ENCODE assay signal across 1 cellular context in the genomic region with DNA sequence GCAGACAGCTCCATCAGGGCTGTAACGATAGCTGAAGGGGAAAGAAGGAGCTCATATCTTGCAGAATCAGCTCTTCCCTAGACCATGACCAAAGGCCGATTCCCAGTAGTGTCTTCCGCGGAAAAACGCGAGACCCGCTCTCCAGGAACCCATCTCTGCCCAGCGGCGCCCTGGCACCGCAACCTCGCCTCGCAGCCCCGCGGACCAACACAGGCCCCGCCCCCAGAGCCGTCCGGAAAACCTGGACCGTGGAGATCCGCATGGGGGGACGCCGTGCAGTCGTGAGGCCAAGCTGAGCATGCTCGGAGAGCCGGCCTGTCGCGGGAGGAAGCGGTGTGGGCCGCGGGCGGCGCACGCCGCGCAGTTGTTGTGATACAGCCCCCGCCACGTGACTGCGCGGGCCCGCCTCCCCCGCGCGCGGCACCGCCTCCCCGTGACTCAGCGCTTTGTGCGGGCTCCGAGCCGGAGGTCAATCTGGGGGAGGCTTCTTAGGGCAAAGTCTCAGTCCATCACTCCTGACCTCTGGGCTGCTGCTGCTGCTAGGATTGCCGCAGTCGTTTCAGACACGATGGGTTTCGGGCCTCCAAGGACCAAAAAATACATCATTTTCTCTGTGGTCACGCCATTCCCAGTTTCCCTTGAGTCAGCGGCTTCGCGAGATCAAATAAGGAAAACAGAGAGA.
A peak's percentile ranks its signal among the peaks of the same experiment; 100 is the strongest.
TF ChIP-seq lines count a peak whose summit lies in the region.

No MANE protein-coding gene starts in this region.

TF ChIP-seq in K562, 482 proteins besides CTCF, POLR2A, EP300 and RAD21 (continued from another document and continues in another):
- TF ChIP-seq EWSR1 (IDR thresholded peaks at IDR 0.05; ENCODE audit: borderline replicate concordance, low read depth, partially characterized antibody) (no peak), DACH1 (IDR thresholded peaks at IDR 0.05; ENCODE audit: partially characterized antibody) (no peak), HNRNPL (IDR thresholded peaks at IDR 0.05; ENCODE audit: low read depth, low read length) (peak; percentile 62; the same call in 1 of the 2 replicates), SIN3A (IDR thresholded peaks at IDR 0.05; ENCODE audit: borderline replicate concordance in 2 of 2, control insufficient read depth in 1 of 2, low read depth in 2 of 2, low read length in 2 of 2) (peak; percentile 80 to 87; a peak in 2 of 4 replicates), CREBBP (IDR thresholded peaks at IDR 0.05; ENCODE audit: low read depth, low read length) (no peak), ZNF79 (CRISPR knock-in tag; IDR thresholded peaks at IDR 0.05; ENCODE audit: low read depth) (no peak; the same call in 1 of the 2 replicates), ERF (CRISPR knock-in tag; IDR thresholded peaks at IDR 0.05) (0 out of 2 replicates have a peak, but pooled peaks have one; percentile 13), RHOXF2B (CRISPR knock-in tag; conservative IDR thresholded peaks at IDR 0.05) (no peak), ZNF239 (CRISPR knock-in tag; IDR thresholded peaks at IDR 0.05) (no peak), FOXO4 (CRISPR knock-in tag; IDR thresholded peaks at IDR 0.05) (no peak), SIN3B (IDR thresholded peaks at IDR 0.05; ENCODE audit: low read depth) (0 out of 2 replicates have a peak, but pooled peaks have one; percentile 28), ZBTB5 (IDR thresholded peaks at IDR 0.05) (no peak), CHD1 (IDR thresholded peaks at IDR 0.05; ENCODE audit: low read length) (no peak), ZNF408 (CRISPR knock-in tag; IDR thresholded peaks at IDR 0.05; ENCODE audit: low read depth) (no peak), ZNF395 (CRISPR knock-in tag; IDR thresholded peaks at IDR 0.05) (no peak), HMG20A (CRISPR knock-in tag; conservative IDR thresholded peaks at IDR 0.05) (no peak), TEAD4 (IDR thresholded peaks at IDR 0.05; ENCODE audit: low read length) (no peak), TEAD4 (CRISPR knock-in tag; IDR thresholded peaks at IDR 0.05; ENCODE audit: borderline replicate concordance) (no peak), FOXK2 (conservative IDR thresholded peaks at IDR 0.05 in 1 of 2, IDR thresholded peaks at IDR 0.05 in 1 of 2; ENCODE audit: low read depth in 2 of 2) (peak; percentile 99 to 100), NCOA1 (IDR thresholded peaks at IDR 0.05; ENCODE audit: low read depth) (peak; percentile 52; the same call in 1 of the 2 replicates), ZNF347 (CRISPR knock-in tag; IDR thresholded peaks at IDR 0.05; ENCODE audit: low read depth) (no peak), TSHZ1 (CRISPR knock-in tag; IDR thresholded peaks at IDR 0.05) (no peak), ZNF3 (CRISPR knock-in tag; IDR thresholded peaks at IDR 0.05) (no peak), CHCHD3 (CRISPR knock-in tag; IDR thresholded peaks at IDR 0.05) (no peak), PCBP1 (IDR thresholded peaks at IDR 0.05; ENCODE audit: low read depth, low read length, poor library complexity, severe bottlenecking) (peak; percentile 77), HEY1 (CRISPR knock-in tag; IDR thresholded peaks at IDR 0.05; ENCODE audit: borderline replicate concordance) (no peak), GTF2A2 (tag; IDR thresholded peaks at IDR 0.05) (no peak), PTBP1 (IDR thresholded peaks at IDR 0.05; ENCODE audit: low read depth, low read length) (no peak), GTF3C2 (IDR thresholded peaks at IDR 0.05; ENCODE audit: borderline replicate concordance, extremely low read depth, insufficient read length) (no peak)
- TF ChIP-seq, protein P1, sequence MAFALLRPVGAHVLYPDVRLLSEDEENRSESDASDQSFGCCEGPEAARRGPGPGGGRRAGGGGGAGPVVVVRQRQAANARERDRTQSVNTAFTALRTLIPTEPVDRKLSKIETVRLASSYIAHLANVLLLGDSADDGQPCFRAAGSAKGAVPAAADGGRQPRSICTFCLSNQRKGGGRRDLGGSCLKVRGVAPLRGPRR (CRISPR knock-in tag; IDR thresholded peaks at IDR 0.05), result no peak
- TF ChIP-seq, protein P2, sequence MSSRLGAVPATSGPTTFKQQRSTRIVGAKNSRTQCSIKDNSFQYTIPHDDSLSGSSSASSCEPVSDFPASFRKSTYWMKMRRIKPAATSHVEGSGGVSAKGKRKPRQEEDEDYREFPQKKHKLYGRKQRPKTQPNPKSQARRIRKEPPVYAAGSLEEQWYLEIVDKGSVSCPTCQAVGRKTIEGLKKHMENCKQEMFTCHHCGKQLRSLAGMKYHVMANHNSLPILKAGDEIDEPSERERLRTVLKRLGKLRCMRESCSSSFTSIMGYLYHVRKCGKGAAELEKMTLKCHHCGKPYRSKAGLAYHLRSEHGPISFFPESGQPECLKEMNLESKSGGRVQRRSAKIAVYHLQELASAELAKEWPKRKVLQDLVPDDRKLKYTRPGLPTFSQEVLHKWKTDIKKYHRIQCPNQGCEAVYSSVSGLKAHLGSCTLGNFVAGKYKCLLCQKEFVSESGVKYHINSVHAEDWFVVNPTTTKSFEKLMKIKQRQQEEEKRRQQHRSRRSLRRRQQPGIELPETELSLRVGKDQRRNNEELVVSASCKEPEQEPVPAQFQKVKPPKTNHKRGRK (tag; IDR thresholded peaks at IDR 0.05), result no peak
- TF ChIP-seq, protein P3, sequence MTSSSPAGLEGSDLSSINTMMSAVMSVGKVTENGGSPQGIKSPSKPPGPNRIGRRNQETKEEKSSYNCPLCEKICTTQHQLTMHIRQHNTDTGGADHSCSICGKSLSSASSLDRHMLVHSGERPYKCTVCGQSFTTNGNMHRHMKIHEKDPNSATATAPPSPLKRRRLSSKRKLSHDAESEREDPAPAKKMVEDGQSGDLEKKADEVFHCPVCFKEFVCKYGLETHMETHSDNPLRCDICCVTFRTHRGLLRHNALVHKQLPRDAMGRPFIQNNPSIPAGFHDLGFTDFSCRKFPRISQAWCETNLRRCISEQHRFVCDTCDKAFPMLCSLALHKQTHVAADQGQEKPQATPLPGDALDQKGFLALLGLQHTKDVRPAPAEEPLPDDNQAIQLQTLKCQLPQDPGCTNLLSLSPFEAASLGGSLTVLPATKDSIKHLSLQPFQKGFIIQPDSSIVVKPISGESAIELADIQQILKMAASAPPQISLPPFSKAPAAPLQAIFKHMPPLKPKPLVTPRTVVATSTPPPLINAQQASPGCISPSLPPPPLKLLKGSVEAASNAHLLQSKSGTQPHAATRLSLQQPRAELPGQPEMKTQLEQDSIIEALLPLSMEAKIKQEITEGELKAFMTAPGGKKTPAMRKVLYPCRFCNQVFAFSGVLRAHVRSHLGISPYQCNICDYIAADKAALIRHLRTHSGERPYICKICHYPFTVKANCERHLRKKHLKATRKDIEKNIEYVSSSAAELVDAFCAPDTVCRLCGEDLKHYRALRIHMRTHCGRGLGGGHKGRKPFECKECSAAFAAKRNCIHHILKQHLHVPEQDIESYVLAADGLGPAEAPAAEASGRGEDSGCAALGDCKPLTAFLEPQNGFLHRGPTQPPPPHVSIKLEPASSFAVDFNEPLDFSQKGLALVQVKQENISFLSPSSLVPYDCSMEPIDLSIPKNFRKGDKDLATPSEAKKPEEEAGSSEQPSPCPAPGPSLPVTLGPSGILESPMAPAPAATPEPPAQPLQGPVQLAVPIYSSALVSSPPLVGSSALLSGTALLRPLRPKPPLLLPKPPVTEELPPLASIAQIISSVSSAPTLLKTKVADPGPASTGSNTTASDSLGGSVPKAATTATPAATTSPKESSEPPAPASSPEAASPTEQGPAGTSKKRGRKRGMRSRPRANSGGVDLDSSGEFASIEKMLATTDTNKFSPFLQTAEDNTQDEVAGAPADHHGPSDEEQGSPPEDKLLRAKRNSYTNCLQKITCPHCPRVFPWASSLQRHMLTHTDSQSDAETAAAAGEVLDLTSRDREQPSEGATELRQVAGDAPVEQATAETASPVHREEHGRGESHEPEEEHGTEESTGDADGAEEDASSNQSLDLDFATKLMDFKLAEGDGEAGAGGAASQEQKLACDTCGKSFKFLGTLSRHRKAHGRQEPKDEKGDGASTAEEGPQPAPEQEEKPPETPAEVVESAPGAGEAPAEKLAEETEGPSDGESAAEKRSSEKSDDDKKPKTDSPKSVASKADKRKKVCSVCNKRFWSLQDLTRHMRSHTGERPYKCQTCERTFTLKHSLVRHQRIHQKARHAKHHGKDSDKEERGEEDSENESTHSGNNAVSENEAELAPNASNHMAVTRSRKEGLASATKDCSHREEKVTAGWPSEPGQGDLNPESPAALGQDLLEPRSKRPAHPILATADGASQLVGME (CRISPR knock-in tag; IDR thresholded peaks at IDR 0.05), result peak; percentile 36; the same call in 1 of the 2 replicates
- TF ChIP-seq, protein P4, sequence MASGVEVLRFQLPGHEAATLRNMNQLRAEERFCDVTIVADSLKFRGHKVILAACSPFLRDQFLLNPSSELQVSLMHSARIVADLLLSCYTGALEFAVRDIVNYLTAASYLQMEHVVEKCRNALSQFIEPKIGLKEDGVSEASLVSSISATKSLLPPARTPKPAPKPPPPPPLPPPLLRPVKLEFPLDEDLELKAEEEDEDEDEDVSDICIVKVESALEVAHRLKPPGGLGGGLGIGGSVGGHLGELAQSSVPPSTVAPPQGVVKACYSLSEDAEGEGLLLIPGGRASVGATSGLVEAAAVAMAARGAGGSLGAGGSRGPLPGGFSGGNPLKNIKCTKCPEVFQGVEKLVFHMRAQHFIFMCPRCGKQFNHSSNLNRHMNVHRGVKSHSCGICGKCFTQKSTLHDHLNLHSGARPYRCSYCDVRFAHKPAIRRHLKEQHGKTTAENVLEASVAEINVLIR (CRISPR knock-in tag; IDR thresholded peaks at IDR 0.05), result peak; percentile 52; the same call in 1 of the 2 replicates
